In genomic region chr15:75357976-75358673, GRCh38 we compare ENCODE assay signal across 16 cellular contexts. TPM values are rescaled to one million over a fixed set of nuclear protein-coding genes. Genes with fewer than 3 reads are reported as not detected.
A peak's percentile ranks its signal among the peaks of the same experiment; 100 is the strongest.
DNase-seq lines count a peak whose midpoint lies in the region; ATAC-seq, FAIRE-seq and TF ChIP-seq lines count a peak whose summit lies in the region.
"Had no signal": no experiment of that assay in that cellular context is flagged by ENCODE, and none has a peak within 500 bp of the region (broad histone marks: within the 10 kb centered on the region; RNA-seq: fewer than 3 reads in every experiment).

No MANE protein-coding gene starts in this region.

- CTCF ChIA-PET in GM12878 (lab: Yijun Ruan, JAX) = no interaction called here
- CTCF ChIA-PET in activated CD4-positive, alpha-beta memory T cell treated with anti-CD3 and anti-CD28 coated beads for 36 hours (lab: Charles Lee) = no interaction called here

- H3K4me1 ChIP-seq in GM12878 (ENCODE audit: control insufficient read depth, insufficient read depth, low read length) = no peaks in the 10 kb centered on the region
- H3K4me1 ChIP-seq in osteoblast (ENCODE audit: insufficient read depth, low read length) = no peaks in the 10 kb centered on the region

- no peaks in the 10 kb centered on the region for H3K4me1 Mint-ChIP-seq in activated CD4-positive, alpha-beta memory T cell treated with anti-CD3 and anti-CD28 coated beads for 36 hours (ENCODE audit: low read depth)

- TF ChIP-seq RAD21 in GM12878 (IDR thresholded peaks at IDR 0.05; ENCODE audit: insufficient read depth, low read depth, low read length) = no peak

- POLR2A ChIA-PET in GM12878 (lab: Charles Lee) = interaction anchor here (0.6 kb wide), 1 partner anchor 51 kb away, joined by 3 read pairs; no protein-coding TSS in a partner anchor
- POLR2A ChIA-PET in activated CD4-positive, alpha-beta memory T cell treated with anti-CD3 and anti-CD28 coated beads for 36 hours (lab: Charles Lee) = interaction anchor here (1.6 kb wide), 1 partner anchor 10 kb away, joined by 6 read pairs; the partner anchor contains the start of gene MAN2C1

- H3K9me3 Mint-ChIP-seq in activated CD4-positive, alpha-beta memory T cell treated with anti-CD3 and anti-CD28 coated beads for 36 hours = no peaks in the 10 kb centered on the region
- H3K9me3 Mint-ChIP-seq: CD4-positive, alpha-beta T cell had no signal

- no peak for TF ChIP-seq CTCF in GM12878 (IDR thresholded peaks at IDR 0.05 in 2 of 3, conservative IDR thresholded peaks at IDR 0.05 in 1 of 3; ENCODE audit: control insufficient read depth in 2 of 3, extremely low read depth in 1 of 3, insufficient read depth in 1 of 3, low read depth in 3 of 3, low read length in 3 of 3)
- no peak for TF ChIP-seq CTCF in osteoblast (IDR thresholded peaks at IDR 0.05; ENCODE audit: extremely low read depth, low read depth, low read length)

- H3K4me2 ChIP-seq in GM12878 (ENCODE audit: control insufficient read depth, insufficient read depth) (no peak overlapping the region), osteoblast (ENCODE audit: insufficient read depth, low read length) (no peak overlapping the region)
- H3K4me2 ChIP-seq: BLaER1 treated with 17β-estradiol and CSF1 and Interleukin-3, amounts not matched to agents 10 nM and 100 nM had no signal

- no peaks in the 10 kb centered on the region; a peak in 3 of 4 replicates for H3K36me3 ChIP-seq in GM12878 (ENCODE audit: control insufficient read depth in 2 of 2, insufficient read depth in 2 of 2, low read length in 1 of 2)
- H3K36me3 ChIP-seq in osteoblast (ENCODE audit: insufficient read depth, low read length) = peaks cover 46% of the 10 kb centered on the region

- peak; percentile 52 for DNase-seq in activated effector memory CD4-positive, alpha-beta T cell treated with anti-CD3 and anti-CD28 coated beads, Interleukin-2, amount 50 U/mL, for 16 hours
- no peak for DNase-seq in activated effector memory CD4-positive, alpha-beta T cell treated with Interleukin-2 at 50 U/mL for 16 hours
- no peak for DNase-seq in GM12878 (ENCODE audit: low read depth, low spot score)
- DNase-seq in mesenteric fat pad (ENCODE audit: low spot score) = peak; percentile 84
- DNase-seq in osteoblast (ENCODE audit: insufficient read length, low spot score, missing footprints) = no peak
- no peak for DNase-seq in activated CD4-positive, alpha-beta memory T cell treated with anti-CD3 and anti-CD28 coated beads for 36 hours
- DNase-seq in hippocampal formation (lab: John Stamatoyannopoulos, UW) = no peak
- DNase-seq: 8988T; Calu3; CD4-positive, alpha-beta T cell; DMS 273 treated with DMSO at 0.1 percent for 48 hours had no signal

- BruUV-seq in GM12878 (replicated peaks; lab: Mats Ljungman, UMichigan) = TSS peak; percentile 26

- 0 out of 2 replicates have a peak, but pooled peaks have one; percentile 9 for TF ChIP-seq POLR2A in GM12878 (IDR thresholded peaks at IDR 0.05; ENCODE audit: low read depth, low read length)

- H3K27ac ChIP-seq in GM12878 (ENCODE audit: control insufficient read depth, insufficient read depth) (no peak overlapping the region), osteoblast (ENCODE audit: low read depth, low read length) (no peak overlapping the region)
- H3K27ac ChIP-seq: BLaER1 treated with 17β-estradiol and CSF1 and Interleukin-3, amounts not matched to agents 10 nM and 100 nM; HL-60 had no signal

- H3K27me3 Mint-ChIP-seq in activated CD4-positive, alpha-beta memory T cell treated with anti-CD3 and anti-CD28 coated beads for 36 hours = no peaks in the 10 kb centered on the region
- H3K27me3 Mint-ChIP-seq: CD4-positive, alpha-beta T cell had no signal

- WGBS in GM12878 (ENCODE audit: insufficient coverage, insufficient replicate concordance, low lambda C conversion rate, missing lambda C conversion rate) = 91% methylated on average over 17 of the region's 17 CpGs

- H3K4me3 Mint-ChIP-seq in activated CD4-positive, alpha-beta memory T cell treated with anti-CD3 and anti-CD28 coated beads for 36 hours = no peak overlapping the region
- H3K4me3 Mint-ChIP-seq: CD4-positive, alpha-beta T cell had no signal

- no peak for FAIRE-seq in GM12878 (lab: Jason Lieb, UNC)
- FAIRE-seq: GM18507 had no signal

- no peak for ATAC-seq in GM12878
- ATAC-seq: HCT116 had no signal

- H3K9ac ChIP-seq in GM12878 (ENCODE audit: control insufficient read depth, insufficient read depth, low read length) = no peak overlapping the region
- H3K9ac ChIP-seq: BLaER1 treated with 17β-estradiol and CSF1 and Interleukin-3, amounts not matched to agents 10 nM and 100 nM had no signal

- SMC1A ChIA-PET in GM12878 (lab: Charles Lee; ENCODE audit: uncharacterized antibody, unreplicated experiment) = no interaction called here

- no peak overlapping the region for H3K4me3 ChIP-seq in GM12878
- no peak overlapping the region for H3K4me3 ChIP-seq in osteoblast (ENCODE audit: insufficient read depth, low read length)
- H3K4me3 ChIP-seq: BLaER1 treated with 17β-estradiol and CSF1 and Interleukin-3, amounts not matched to agents 10 nM and 100 nM had no signal

- H3K27me3 ChIP-seq in GM12878 (replicated peaks in 1 of 2; ENCODE audit: control insufficient read depth in 2 of 2, insufficient read depth in 2 of 2, low read length in 1 of 2) (no peaks in the 10 kb centered on the region), osteoblast (ENCODE audit: insufficient read depth, low read length) (no peaks in the 10 kb centered on the region)
- H3K27me3 ChIP-seq: BLaER1 treated with 17β-estradiol and CSF1 and Interleukin-3, amounts not matched to agents 10 nM and 100 nM had no signal

- H3K79me2 ChIP-seq in GM12878 (ENCODE audit: control insufficient read depth, insufficient read depth, low read length) (no peaks in the 10 kb centered on the region), osteoblast (ENCODE audit: insufficient read depth, low read length) (no peaks in the 10 kb centered on the region)

- RAD21 ChIA-PET in GM12878 (lab: Charles Lee; ENCODE audit: unreplicated experiment) = no interaction called here

- no peak for TF ChIP-seq EP300 in GM12878 (IDR thresholded peaks at IDR 0.05; ENCODE audit: borderline replicate concordance in 1 of 2, control insufficient read depth in 1 of 2, low read depth in 2 of 2, low read length in 2 of 2)

- H4K20me1 ChIP-seq in GM12878 (ENCODE audit: control insufficient read depth, insufficient read depth) = no peaks in the 10 kb centered on the region
- peaks cover 2% of the 10 kb centered on the region for H4K20me1 ChIP-seq in osteoblast (ENCODE audit: insufficient read depth, low read length)

- H3K9me3 ChIP-seq in GM12878 (replicated peaks; ENCODE audit: control insufficient read depth, insufficient read depth, low read length) (no peaks in the 10 kb centered on the region), osteoblast (ENCODE audit: low read depth, low read length) (no peaks in the 10 kb centered on the region)
- H3K9me3 ChIP-seq: BLaER1 treated with 17β-estradiol and CSF1 and Interleukin-3, amounts not matched to agents 10 nM and 100 nM had no signal

- intact Hi-C loops in GM12878 (cut with micrococcal nuclease; ENCODE audit: unreplicated experiment) = no loop called here
- intact Hi-C loops in activated CD4-positive, alpha-beta memory T cell treated with anti-CD3 and anti-CD28 coated beads for 36 hours (cut with micrococcal nuclease) = no loop called here

- H3K36me3 Mint-ChIP-seq in activated CD4-positive, alpha-beta memory T cell treated with anti-CD3 and anti-CD28 coated beads for 36 hours = peaks cover 15% of the 10 kb centered on the region

- no peak overlapping the region for H3K27ac Mint-ChIP-seq in activated CD4-positive, alpha-beta memory T cell treated with anti-CD3 and anti-CD28 coated beads for 36 hours
- H3K27ac Mint-ChIP-seq: CD4-positive, alpha-beta T cell had no signal

- no peak overlapping the region for H2AFZ ChIP-seq in GM12878 (ENCODE audit: control insufficient read depth, low read depth, low read length)
- no peak overlapping the region for H2AFZ ChIP-seq in osteoblast (ENCODE audit: low read length)

- in situ Hi-C loops in GM12878 (cut with MboI) = no loop called here

RNA-seq across cellular contexts. Expression of gene MAN2C1, which starts 10.3 kb away (rescaled TPM):
- 567 and 636 TPM in 2 replicates for total RNA-seq in GM12878 (2013; cell fraction: nucleolus; rRNA removed)
- total RNA-seq in GM12878 (2014; rRNA removed) (54.8 and 65.0 TPM in 2 replicates), GM12878 (2014; rRNA removed; fragmentation: Illumina TruSeq; extraction: Trizol) (26.9 and 29.2 TPM in 2 replicates), GM12878 (2021) (102 and 111 TPM in 2 replicates), mesenteric fat pad (208 TPM), osteoblast (123 and 142 TPM in 2 replicates)
- 56.1 TPM for polyA plus RNA-seq in GM12878 (2011; ENCODE audit: low read depth)
- polyA plus RNA-seq in GM12878 (2011; rRNA removed) (20.9 and 32.5 TPM in 2 replicates), GM12878 (2014; fragmentation: Illumina TruSeq; extraction: Trizol) (17.6 and 32.0 TPM in 2 replicates), GM12878 (2014; fragmentation: Nextera tagmentation; extraction: Ambion mirVana) (1 to 10 TPM; 1.4 to 4.6 TPM), GM12878 (2014; rRNA removed) (107 and 110 TPM in 2 replicates), GM12878 (2016; fragmentation: Nextera tagmentation; extraction: Ambion mirVana) (10 to 100 TPM; 51.9 to 66.2 TPM)
- polyA plus RNA-seq in GM12878 (2011; cell fraction: cytosol; rRNA removed) = 36.8 and 47.4 TPM in 2 replicates
- 649 and 670 TPM in 2 replicates for polyA plus RNA-seq in GM12878 (2011; cell fraction: nucleus; rRNA removed)
- polyA plus RNA-seq in GM12878 (2012) = 114 and 120 TPM in 2 replicates
- polyA minus RNA-seq in GM12878 (2011; rRNA and poly(A)+ RNA removed) = 35.4 and 73.6 TPM in 2 replicates
- polyA minus RNA-seq in GM12878 (2011; cell fraction: cytosol; rRNA and poly(A)+ RNA removed) = 23.2 and 32.6 TPM in 2 replicates
- polyA minus RNA-seq in GM12878 (2011; cell fraction: nucleus; rRNA and poly(A)+ RNA removed) = 120 and 170 TPM in 2 replicates
- total RNA-seq in activated CD4-positive, alpha-beta memory T cell treated with anti-CD3 and anti-CD28 coated beads for 36 hours = 100 to 1,000 TPM; 177 to 192 TPM

RNA-seq across cellular contexts. Expression of gene NEIL1, which starts 11.3 kb away (rescaled TPM):
- total RNA-seq in GM12878 (2013; cell fraction: nucleolus; rRNA removed) = 3.4 and 5.6 TPM in 2 replicates
- total RNA-seq in GM12878 (2014; rRNA removed) = 0.71 and 0.73 TPM in 2 replicates
- total RNA-seq in GM12878 (2014; rRNA removed; fragmentation: Illumina TruSeq; extraction: Trizol) = 0.58 and 0.92 TPM in 2 replicates
- 0.96 and 1.5 TPM in 2 replicates for total RNA-seq in GM12878 (2021)
- polyA plus RNA-seq in GM12878 (2011; ENCODE audit: low read depth) = 10.3 TPM
- 0.04 and 0.23 TPM in 2 replicates for polyA plus RNA-seq in GM12878 (2011; rRNA removed)
- 0.16 and 0.17 TPM in 2 replicates for polyA plus RNA-seq in GM12878 (2011; cell fraction: cytosol; rRNA removed)
- 1.0 and 2.4 TPM in 2 replicates for polyA plus RNA-seq in GM12878 (2011; cell fraction: nucleus; rRNA removed)
- 9.5 and 12.7 TPM in 2 replicates for polyA plus RNA-seq in GM12878 (2012)
- polyA plus RNA-seq in GM12878 (2014; fragmentation: Illumina TruSeq; extraction: Trizol) = 0.37 and 1.3 TPM in 2 replicates
- polyA plus RNA-seq in GM12878 (2014; fragmentation: Nextera tagmentation; extraction: Ambion mirVana) = under 1 TPM; 0.10 to 0.37 TPM
- 1.8 and 2.5 TPM in 2 replicates for polyA plus RNA-seq in GM12878 (2014; rRNA removed)
- 1 to 10 TPM; 1.2 to 2.3 TPM for polyA plus RNA-seq in GM12878 (2016; fragmentation: Nextera tagmentation; extraction: Ambion mirVana)
- 0.36 TPM in 1 of 2 replicates, not detected in the other for polyA minus RNA-seq in GM12878 (2011; rRNA and poly(A)+ RNA removed)
- not detected in 2 replicates for polyA minus RNA-seq in GM12878 (2011; cell fraction: cytosol; rRNA and poly(A)+ RNA removed)
- 0.85 TPM in 1 of 2 replicates, not detected in the other for polyA minus RNA-seq in GM12878 (2011; cell fraction: nucleus; rRNA and poly(A)+ RNA removed)
- total RNA-seq in mesenteric fat pad = 17.9 TPM
- total RNA-seq in osteoblast = 3.6 and 5.0 TPM in 2 replicates
- total RNA-seq in activated CD4-positive, alpha-beta memory T cell treated with anti-CD3 and anti-CD28 coated beads for 36 hours = 10 to 100 TPM in 1 of 2 experiments, 1 to 10 TPM in 1; 9.8 to 10.1 TPM
- total RNA-seq: Daoy had no signal

RNA-seq across cellular contexts. Expression of gene COMMD4, which starts 22.3 kb away (rescaled TPM):
- 17.9 and 18.5 TPM in 2 replicates for total RNA-seq in GM12878 (2013; cell fraction: nucleolus; rRNA removed)
- total RNA-seq in GM12878 (2014; rRNA removed) = 110 and 113 TPM in 2 replicates
- 46.1 and 48.4 TPM in 2 replicates for total RNA-seq in GM12878 (2014; rRNA removed; fragmentation: Illumina TruSeq; extraction: Trizol)
- 86.3 and 98.9 TPM in 2 replicates for total RNA-seq in GM12878 (2021)
- 30.1 TPM for polyA plus RNA-seq in GM12878 (2011; ENCODE audit: low read depth)
- 32.0 and 53.2 TPM in 2 replicates for polyA plus RNA-seq in GM12878 (2011; rRNA removed)
- polyA plus RNA-seq in GM12878 (2011; cell fraction: cytosol; rRNA removed) = 129 and 166 TPM in 2 replicates
- 127 and 161 TPM in 2 replicates for polyA plus RNA-seq in GM12878 (2011; cell fraction: nucleus; rRNA removed)
- 64.3 and 67.6 TPM in 2 replicates for polyA plus RNA-seq in GM12878 (2012)
- 18.5 and 34.3 TPM in 2 replicates for polyA plus RNA-seq in GM12878 (2014; fragmentation: Illumina TruSeq; extraction: Trizol)
- 10 to 100 TPM; 14.5 to 38.4 TPM for polyA plus RNA-seq in GM12878 (2014; fragmentation: Nextera tagmentation; extraction: Ambion mirVana)
- polyA plus RNA-seq in GM12878 (2014; rRNA removed) = 97.4 and 111 TPM in 2 replicates
- polyA plus RNA-seq in GM12878 (2016; fragmentation: Nextera tagmentation; extraction: Ambion mirVana) = 100 to 1,000 TPM; 115 to 118 TPM
- polyA minus RNA-seq in GM12878 (2011; rRNA and poly(A)+ RNA removed) = 19.5 and 56.0 TPM in 2 replicates
- polyA minus RNA-seq in GM12878 (2011; cell fraction: cytosol; rRNA and poly(A)+ RNA removed) = 14.7 and 26.7 TPM in 2 replicates
- 11.8 and 14.3 TPM in 2 replicates for polyA minus RNA-seq in GM12878 (2011; cell fraction: nucleus; rRNA and poly(A)+ RNA removed)
- 41.5 TPM for total RNA-seq in mesenteric fat pad
- 67.2 and 68.4 TPM in 2 replicates for total RNA-seq in osteoblast
- 10 to 100 TPM; 83.3 to 87.8 TPM for total RNA-seq in activated CD4-positive, alpha-beta memory T cell treated with anti-CD3 and anti-CD28 coated beads for 36 hours

Comparison
In these comparisons a context has a peak if more than half of its experiments do, and no peak if none do; other contexts are left out.
1. DNase-seq: peak in activated effector memory CD4-positive, alpha-beta T cell treated with anti-CD3 and anti-CD28 coated beads, Interleukin-2, amount 50 U/mL, for 16 hours (single experiment) and mesenteric fat pad (single experiment); none in activated effector memory CD4-positive, alpha-beta T cell treated with Interleukin-2 at 50 U/mL for 16 hours (single experiment), GM12878 (single experiment), osteoblast (single experiment), activated CD4-positive, alpha-beta memory T cell treated with anti-CD3 and anti-CD28 coated beads for 36 hours (single experiment) and hippocampal formation (0 of 2).